8 cellular contexts compared by ENCODE assay signal in genomic region chr16:66695935-66696668, GRCh38. TPM values are rescaled to one million over a fixed set of nuclear protein-coding genes. Genes with fewer than 3 reads are reported as not detected.
DNase-seq lines count a peak whose midpoint lies in the region; ATAC-seq and TF ChIP-seq lines count a peak whose summit lies in the region.

No MANE protein-coding gene starts in this region.

- peak; percentile 41 for ATAC-seq in GM18519 (IDR thresholded peaks at IDR 0.05; ENCODE audit: low FRiP score, unreplicated experiment)
- ATAC-seq in HG02571 (IDR thresholded peaks at IDR 0.05; ENCODE audit: unreplicated experiment), result peak; percentile 39
- no peak for ATAC-seq in HG02870 (IDR thresholded peaks at IDR 0.05; ENCODE audit: unreplicated experiment)

- TF ChIP-seq POLR2A in adrenal gland (IDR thresholded peaks at IDR 0.05), result no peak

- H3K9ac ChIP-seq in iPS-15b (ENCODE audit: low read depth, low read length), result peak overlapping the region; percentile 83

- DNase-seq in NCI-H187 treated with DMSO at 0.1 percent for 48 hours (lab: John Stamatoyannopoulos, UW), result peak; percentile 7
- DNase-seq in adrenal gland, result peak in 6 of 7 donors; percentile 4 to 56 (median 36)
- no peak for DNase-seq in cortex of kidney (lab: John Stamatoyannopoulos, UW)

- peak overlapping the region in 2 of 5 donors; percentile 33 to 73 for H3K27ac ChIP-seq in adrenal gland
- peak overlapping the region in 19 of 21 experiments; percentile 54 to 88 (median 71) for H3K27ac ChIP-seq in skin epidermis

- H3K27me3 ChIP-seq in adrenal gland, result no peaks in the 10 kb centered on the region
- no peaks in the 10 kb centered on the region for H3K27me3 ChIP-seq in iPS-15b (ENCODE audit: control insufficient read depth, insufficient read depth, low read length)

- H3K36me3 ChIP-seq in adrenal gland (replicated peaks in 1 of 2) (no peaks in the 10 kb centered on the region), iPS-15b (ENCODE audit: control insufficient read depth, insufficient read depth, low read length) (no peaks in the 10 kb centered on the region)

- peaks cover 8 to 10% of the 10 kb centered on the region in 2 donors for H3K4me1 ChIP-seq in adrenal gland (replicated peaks in 1 of 2)
- peaks cover 12% of the 10 kb centered on the region for H3K4me1 ChIP-seq in iPS-15b (ENCODE audit: control insufficient read depth, insufficient read depth, low read length)

- intact Hi-C loops in adrenal gland (cut with DNase I), result loop anchor here in 1 of 2 donors (5.0 kb wide), 1 partner anchor 34 kb away; no protein-coding TSS in a partner anchor

- 1 to 20% (median 2%) methylated on average over 2 to 91 of the region's 91 CpGs for WGBS in adrenal gland, 4 donors

- no peak for TF ChIP-seq CTCF in adrenal gland (IDR thresholded peaks at IDR 0.05)

- no peaks in the 10 kb centered on the region for H3K9me3 ChIP-seq in adrenal gland (replicated peaks in 1 of 3)
- no peaks in the 10 kb centered on the region for H3K9me3 ChIP-seq in iPS-15b (ENCODE audit: control insufficient read depth, insufficient read depth, low read length)

- H3K4me3 ChIP-seq in adrenal gland (peak overlapping the region in 3 of 4 donors; percentile 33 to 86 (median 55)), iPS-15b (ENCODE audit: low read depth, low read length) (peak overlapping the region; percentile 60), skin epidermis (peak overlapping the region; percentile 53 to 71 (median 64))

RNA-seq across cellular contexts. Expression of gene CMTM4, which starts 0.4 kb away (rescaled TPM):
- 10 to 100 TPM; 14.3 to 24.4 (median 20.7) TPM for total RNA-seq in adrenal gland
- 10 to 100 TPM in 1 of 3 donors, 1 to 10 TPM in 2; 9.2 to 10.6 (median 9.5) TPM for polyA plus RNA-seq in adrenal gland

RNA-seq across cellular contexts. Expression of gene DYNC1LI2, which starts 55.3 kb away (rescaled TPM):
- 100 to 1,000 TPM in 3 of 8 donors, 10 to 100 TPM in 5; 61.1 to 234 (median 96.6) TPM for total RNA-seq in adrenal gland
- polyA plus RNA-seq in adrenal gland, result 10 to 100 TPM; 39.3 to 92.6 (median 74.3) TPM
